20 cellular contexts compared by ENCODE assay signal in the genomic region with DNA sequence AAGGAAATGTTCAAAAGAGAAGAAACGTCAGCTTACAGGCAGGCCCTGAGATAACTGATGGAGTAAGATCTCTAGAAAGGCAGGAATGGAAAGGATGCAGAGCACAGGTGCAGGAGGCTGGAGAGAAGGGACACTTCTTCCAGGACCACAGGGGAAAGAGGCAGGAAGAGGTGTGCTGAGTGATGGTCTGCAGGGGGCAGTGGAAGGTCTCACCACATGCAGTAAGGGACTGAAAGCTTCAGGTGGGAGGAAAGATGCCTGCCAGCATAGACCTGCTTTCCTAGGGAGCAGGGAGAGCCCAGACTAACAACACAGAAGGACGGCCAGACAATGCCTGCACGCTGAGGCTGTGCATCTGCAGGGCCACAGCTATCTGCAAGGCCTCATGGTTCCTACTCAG.
DNase-seq lines count a peak whose midpoint lies in the region; ATAC-seq, FAIRE-seq and TF ChIP-seq lines count a peak whose summit lies in the region.
"Had no signal": no experiment of that assay in that cellular context is flagged by ENCODE, and none has a peak within 500 bp of the region (broad histone marks: within the 10 kb centered on the region; RNA-seq: fewer than 3 reads in every experiment).

No MANE protein-coding gene starts in this region.

- peak overlapping the region in 1 of 3 experiments; percentile 50; a peak in 1 of 7 replicates for H3K27ac Mint-ChIP-seq in H9
- H3K27ac Mint-ChIP-seq in stimulated activated memory B cell treated with anti-CD40 and anti-IgM and Interleukin-4, amounts not matched to agents 10 μg/mL and 1 μg/mL and 100 μg/mL, for 72 hours: no peak overlapping the region
- H3K27ac Mint-ChIP-seq in activated naive CD8-positive, alpha-beta T cell treated with anti-CD3 and anti-CD28 coated beads, Interleukin-2, amount 50 U/mL, for 24 hours: no peak overlapping the region
- H3K27ac Mint-ChIP-seq: B cell; CD4-positive, alpha-beta T cell had no signal

- H3K4me1 ChIP-seq in H9 (ENCODE audit: insufficient read depth, low read length) (no peaks in the 10 kb centered on the region), H1 (replicated peaks in 1 of 4; ENCODE audit: control insufficient read depth in 3 of 4, insufficient read depth in 4 of 4, low read length in 3 of 4) (peaks cover 0 to 4% (median under 1%) of the 10 kb centered on the region in 4 experiments; a peak in 2 of 7 replicates), HepG2 (ENCODE audit: insufficient read depth, low read length) (no peaks in the 10 kb centered on the region)

- no peak overlapping the region for H3K4me2 ChIP-seq in H9 (ENCODE audit: insufficient read depth, insufficient read length, low read length)
- H3K4me2 ChIP-seq in H1 (ENCODE audit: insufficient read depth in 1 of 2, low read depth in 2 of 2, low read length in 2 of 2): no peak overlapping the region
- H3K4me2 ChIP-seq in HepG2 (ENCODE audit: low read depth, low read length): no peak overlapping the region

- intact Hi-C loops in HepG2 (cut with micrococcal nuclease; ENCODE audit: unreplicated experiment): loop anchor here (2.0 kb wide), 1 partner anchor 225 kb away; no protein-coding TSS in a partner anchor

- H2AK5ac ChIP-seq in H9 (ENCODE audit: insufficient read length, low read length) (no peak overlapping the region), H1 (ENCODE audit: low read depth, low read length) (no peak overlapping the region)

- peak; percentile 88 for ATAC-seq in HepG2
- no peak for ATAC-seq in stimulated activated memory B cell treated with anti-CD40 and anti-IgM and Interleukin-4, amounts not matched to agents 10 μg/mL and 1 μg/mL and 100 μg/mL, for 72 hours
- no peak for ATAC-seq in activated naive CD8-positive, alpha-beta T cell treated with anti-CD3 and anti-CD28 coated beads, Interleukin-2, amount 50 U/mL, for 24 hours

- H2AFZ ChIP-seq in H9 (ENCODE audit: low read length) (no peak overlapping the region), H1 (ENCODE audit: low read length) (0 out of 2 replicates have a peak overlapping the region, but pooled peaks have one; percentile 43), HepG2 (ENCODE audit: low read length) (no peak overlapping the region)

- TF ChIP-seq POLR2A in H1 (IDR thresholded peaks at IDR 0.05; ENCODE audit: control extremely low read depth in 1 of 2, low read depth in 2 of 2, low read length in 2 of 2) (no peak), HepG2 (IDR thresholded peaks at IDR 0.05; ENCODE audit: insufficient read depth in 1 of 2, low read depth in 2 of 2, low read length in 2 of 2) (no peak)

- H3K79me1 ChIP-seq in H9 (ENCODE audit: insufficient read depth, low read depth, low read length, poor library complexity, severe bottlenecking): no peaks in the 10 kb centered on the region
- H3K79me1 ChIP-seq in H1 (ENCODE audit: low read depth, low read length): no peaks in the 10 kb centered on the region

- H3K9me3 ChIP-seq in H9 (ENCODE audit: control insufficient read depth, low read depth, low read length): no peaks in the 10 kb centered on the region
- 0 out of 4 replicates have a peak, but pooled peaks cover 0 to 4% of the 10 kb centered on the region in 2 experiments for H3K9me3 ChIP-seq in H1 (ENCODE audit: insufficient read depth in 2 of 2, low read depth in 1 of 2, low read length in 1 of 2)
- no peaks in the 10 kb centered on the region for H3K9me3 ChIP-seq in HepG2 (ENCODE audit: low read length)

- H4K91ac ChIP-seq in H9 (ENCODE audit: insufficient read length, low read depth, low read length) (no peak overlapping the region), H1 (replicated peaks; ENCODE audit: insufficient read length, low read length) (no peak overlapping the region)

- no peak overlapping the region for H3K4ac ChIP-seq in H9 (ENCODE audit: low read depth, low read length)
- H3K4ac ChIP-seq in H1 (replicated peaks; ENCODE audit: insufficient read length, low read depth, low read length): no peak overlapping the region

- H3K23ac ChIP-seq in H9 (ENCODE audit: insufficient read length, low read depth, low read length) (no peak overlapping the region), H1 (ENCODE audit: insufficient read length) (no peak overlapping the region)

- H2BK5ac ChIP-seq in H9 (ENCODE audit: insufficient read length, low read length) (no peak overlapping the region), H1 (ENCODE audit: low read depth, low read length) (no peak overlapping the region)

- no peak for TF ChIP-seq EP300 in H1 (IDR thresholded peaks at IDR 0.05; ENCODE audit: borderline replicate concordance in 1 of 2, low read depth in 2 of 2, low read length in 2 of 2)
- no peak for TF ChIP-seq EP300 in HepG2 (IDR thresholded peaks at IDR 0.05; ENCODE audit: low read depth in 2 of 2, low read length in 2 of 2)
- no peak for TF ChIP-seq EP300 in HepG2 (CRISPR knock-in tag; IDR thresholded peaks at IDR 0.05; ENCODE audit: borderline replicate concordance)

- H3K27ac ChIP-seq in H9 (ENCODE audit: insufficient read length, low read depth, low read length) (no peak overlapping the region), H1 (ENCODE audit: low read depth, low read length) (no peak overlapping the region), HepG2 (ENCODE audit: extremely low read length, insufficient read depth, low read length) (no peak overlapping the region), RWPE1 (no peak overlapping the region)

- H4K8ac ChIP-seq in H9 (replicated peaks; ENCODE audit: insufficient read length, low read depth, low read length) (no peak overlapping the region), H1 (ENCODE audit: extremely low read depth, insufficient read depth, low read length) (no peak overlapping the region)

- WGBS in H9 (ENCODE audit: extremely low coverage, insufficient read length, low lambda C conversion rate): no CpG with 5 or more reads among the region's 3 CpGs
- WGBS in H1 (ENCODE audit: extremely low coverage in 1 of 2, insufficient coverage in 1 of 2, insufficient read length in 1 of 2, insufficient replicate concordance in 2 of 2, low coverage in 1 of 2, low lambda C conversion rate in 2 of 2, missing lambda C conversion rate in 1 of 2), 2 experiments: 85% methylated on average over 2 of the region's 3 CpGs; no CpG with 5 or more reads in 1 of the 2 experiments
- 99% methylated on average over 3 of the region's 3 CpGs for WGBS in HepG2 (ENCODE audit: low lambda C conversion rate)

- no peaks in the 10 kb centered on the region for H3K36me3 ChIP-seq in H1 (ENCODE audit: control insufficient read depth in 2 of 4, insufficient read depth in 4 of 4, low read length in 3 of 4)
- H3K36me3 ChIP-seq in HepG2 (replicated peaks in 1 of 2; ENCODE audit: control insufficient read depth in 1 of 2, insufficient read depth in 2 of 2, low read length in 2 of 2): peaks cover 1 to 22% of the 10 kb centered on the region in 2 experiments

- H3K18ac ChIP-seq in H9 (ENCODE audit: insufficient read length, low read depth, low read length) (no peak overlapping the region), H1 (ENCODE audit: extremely low read depth, low read length) (no peak overlapping the region)

- H3K9ac ChIP-seq in H9 (ENCODE audit: extremely low read depth, insufficient read length, low read length) (no peak overlapping the region), H1 (replicated peaks in 1 of 4; ENCODE audit: extremely low read depth in 1 of 4, low read depth in 3 of 4, low read length in 3 of 4) (no peak overlapping the region; a peak in 1 of 7 replicates), HepG2 (ENCODE audit: insufficient read depth, low read depth, low read length) (no peak overlapping the region)

- FAIRE-seq in H1 (lab: Jason Lieb, UNC) (no peak), HepG2 (lab: Jason Lieb, UNC) (no peak)
- FAIRE-seq: A204.1, GM12892, H54, HTR-8/SVneo had no signal

- no peak overlapping the region for H3T11ph ChIP-seq in H9 (ENCODE audit: low read length)

- H2BK20ac ChIP-seq in H9 (ENCODE audit: low read depth, low read length, poor library complexity, severe bottlenecking) (no peak overlapping the region), H1 (ENCODE audit: low read length) (no peak overlapping the region)

- TF ChIP-seq RAD21 in H1 (IDR thresholded peaks at IDR 0.05 in 1 of 2, conservative IDR thresholded peaks at IDR 0.05 in 1 of 2; ENCODE audit: low read depth in 2 of 2, low read length in 2 of 2) (peak; percentile 52 to 59), HepG2 (CRISPR knock-in tag; IDR thresholded peaks at IDR 0.05) (no peak)

- H3K4me3 Mint-ChIP-seq in H9: no peak overlapping the region
- H3K4me3 Mint-ChIP-seq in stimulated activated memory B cell treated with anti-CD40 and anti-IgM and Interleukin-4, amounts not matched to agents 10 μg/mL and 1 μg/mL and 100 μg/mL, for 72 hours: no peak overlapping the region
- H3K4me3 Mint-ChIP-seq in activated naive CD8-positive, alpha-beta T cell treated with anti-CD3 and anti-CD28 coated beads, Interleukin-2, amount 50 U/mL, for 24 hours: no peak overlapping the region
- H3K4me3 Mint-ChIP-seq: B cell; CD4-positive, alpha-beta T cell had no signal

- in situ Hi-C loops in GM13977 (cut with MboI; ENCODE audit: low pct_unique_long_range_greater_than_20kb, low sequenced_read_pairs, unreplicated experiment): no loop called here
- in situ Hi-C loops in HepG2 (cut with HindIII; ENCODE audit: extremely low pct_ligation_motif_present, low pct_unique_long_range_greater_than_20kb): no loop called here

- H4K20me1 ChIP-seq in H9 (ENCODE audit: control insufficient read depth, insufficient read depth, insufficient read length): no peaks in the 10 kb centered on the region
- no peaks in the 10 kb centered on the region for H4K20me1 ChIP-seq in H1 (replicated peaks in 1 of 2; ENCODE audit: control insufficient read depth in 1 of 2, insufficient read depth in 2 of 2, low read length in 2 of 2)
- H4K20me1 ChIP-seq in HepG2 (ENCODE audit: insufficient read depth, low read length): no peaks in the 10 kb centered on the region

- H3K4me1 Mint-ChIP-seq in H9: peaks cover 4 to 8% of the 10 kb centered on the region in 2 experiments; a peak in 2 of 4 replicates
- H3K4me1 Mint-ChIP-seq in stimulated activated memory B cell treated with anti-CD40 and anti-IgM and Interleukin-4, amounts not matched to agents 10 μg/mL and 1 μg/mL and 100 μg/mL, for 72 hours: peaks cover 5% of the 10 kb centered on the region
- H3K4me1 Mint-ChIP-seq in activated naive CD8-positive, alpha-beta T cell treated with anti-CD3 and anti-CD28 coated beads, Interleukin-2, amount 50 U/mL, for 24 hours: peaks cover 5% of the 10 kb centered on the region

- TF ChIP-seq CTCF in GM13977 (IDR thresholded peaks at IDR 0.05; ENCODE audit: extremely low read depth, insufficient read depth, missing control alignments): peak; percentile 2
- TF ChIP-seq CTCF in H9 (conservative IDR thresholded peaks at IDR 0.05): peak; percentile 60; the same call in 2 of the 3 replicates
- TF ChIP-seq CTCF in H1 (IDR thresholded peaks at IDR 0.05; ENCODE audit: control extremely low read depth in 1 of 3, insufficient read depth in 1 of 3, low read depth in 1 of 3, low read length in 3 of 3): peak; percentile 42 to 66 (median 63)
- peak; percentile 62 for TF ChIP-seq CTCF in HepG2 (CRISPR knock-in tag; IDR thresholded peaks at IDR 0.05)
- no peak for TF ChIP-seq CTCF in RWPE1 (conservative IDR thresholded peaks at IDR 0.05; ENCODE audit: low read depth)

- H2BK15ac ChIP-seq in H9 (ENCODE audit: low read depth, low read length): no peak overlapping the region
- no peak overlapping the region for H2BK15ac ChIP-seq in H1 (ENCODE audit: low read length)

- H2BK120ac ChIP-seq in H9 (ENCODE audit: low read depth, low read length, poor library complexity, severe bottlenecking) (no peak overlapping the region), H1 (replicated peaks; ENCODE audit: low read depth, low read length) (no peak overlapping the region)

- peaks cover 6 to 22% (median 8%) of the 10 kb centered on the region in 3 experiments for H3K36me3 Mint-ChIP-seq in H9 (ENCODE audit: insufficient read depth in 1 of 3, low read depth in 3 of 3)
- H3K36me3 Mint-ChIP-seq in stimulated activated memory B cell treated with anti-CD40 and anti-IgM and Interleukin-4, amounts not matched to agents 10 μg/mL and 1 μg/mL and 100 μg/mL, for 72 hours: peaks cover 25% of the 10 kb centered on the region
- peaks cover 8% of the 10 kb centered on the region for H3K36me3 Mint-ChIP-seq in activated naive CD8-positive, alpha-beta T cell treated with anti-CD3 and anti-CD28 coated beads, Interleukin-2, amount 50 U/mL, for 24 hours (ENCODE audit: low read depth)

- no peak overlapping the region for H3K56ac ChIP-seq in H9 (ENCODE audit: insufficient read length, low read depth, low read length)
- no peak overlapping the region for H3K56ac ChIP-seq in H1 (replicated peaks; ENCODE audit: insufficient read length, low read depth, low read length)

- H3K27me3 ChIP-seq in H9 (ENCODE audit: insufficient read depth, low read length) (no peaks in the 10 kb centered on the region), H1 (replicated peaks in 1 of 4; ENCODE audit: control insufficient read depth in 3 of 4, extremely low read depth in 1 of 4, insufficient read depth in 3 of 4, low read length in 3 of 4) (no peaks in the 10 kb centered on the region), HepG2 (ENCODE audit: control insufficient read depth in 1 of 2, insufficient read depth in 2 of 2, low read length in 2 of 2) (no peaks in the 10 kb centered on the region)

- DNase-seq in GM13977 (ENCODE audit: low spot score) (no peak), H9 (peak; percentile 53), H1 (ENCODE audit: low read depth in 1 of 2, low spot score in 2 of 2) (no peak), HepG2 (ENCODE audit: low spot score) (peak; percentile 14), NCI-H2081 (lab: John Stamatoyannopoulos, UW) (no peak), RWPE1 (ENCODE audit: low spot score) (no peak)
- no peak for DNase-seq in activated naive CD8-positive, alpha-beta T cell treated with anti-CD3 and anti-CD28 coated beads, Interleukin-2, amount 50 U/mL, for 24 hours
- DNase-seq: C1 segment of cervical spinal cord; Calu3; CD4-positive, alpha-beta T cell; DMS 273 treated with DMSO at 0.1 percent for 48 hours; DMS79 treated with DMSO at 0.1 percent for 48 hours; EL; GDM1 had no signal

- peaks cover 21 to 22% of the 10 kb centered on the region in 2 experiments for H3K9me3 Mint-ChIP-seq in H9
- peaks cover 25% of the 10 kb centered on the region for H3K9me3 Mint-ChIP-seq in stimulated activated memory B cell treated with anti-CD40 and anti-IgM and Interleukin-4, amounts not matched to agents 10 μg/mL and 1 μg/mL and 100 μg/mL, for 72 hours
- peaks cover 21% of the 10 kb centered on the region for H3K9me3 Mint-ChIP-seq in activated naive CD8-positive, alpha-beta T cell treated with anti-CD3 and anti-CD28 coated beads, Interleukin-2, amount 50 U/mL, for 24 hours

- H3K23me2 ChIP-seq in H9 (ENCODE audit: insufficient read length, low read depth, low read length, poor library complexity, severe bottlenecking) (no peaks in the 10 kb centered on the region), H1 (ENCODE audit: low read depth, low read length) (no peaks in the 10 kb centered on the region)

- H3K4me3 ChIP-seq in H1 (ENCODE audit: extremely low read depth in 1 of 4, insufficient read depth in 2 of 4, low read depth in 3 of 4, low read length in 4 of 4) (no peak overlapping the region), HepG2 (replicated peaks in 1 of 3; ENCODE audit: insufficient read depth in 1 of 3, low read depth in 2 of 3, low read length in 3 of 3) (no peak overlapping the region)

- peaks cover 1% of the 10 kb centered on the region for H3K27me3 Mint-ChIP-seq in H9 (ENCODE audit: low read depth)
- H3K27me3 Mint-ChIP-seq in stimulated activated memory B cell treated with anti-CD40 and anti-IgM and Interleukin-4, amounts not matched to agents 10 μg/mL and 1 μg/mL and 100 μg/mL, for 72 hours: no peaks in the 10 kb centered on the region
- no peaks in the 10 kb centered on the region for H3K27me3 Mint-ChIP-seq in activated naive CD8-positive, alpha-beta T cell treated with anti-CD3 and anti-CD28 coated beads, Interleukin-2, amount 50 U/mL, for 24 hours
- H3K27me3 Mint-ChIP-seq: B cell had no signal

- H3K79me2 ChIP-seq in H9 (ENCODE audit: insufficient read depth, low read length) (no peaks in the 10 kb centered on the region), H1 (ENCODE audit: control insufficient read depth in 1 of 2, insufficient read depth in 2 of 2, low read length in 2 of 2) (no peaks in the 10 kb centered on the region), HepG2 (ENCODE audit: insufficient read depth, low read length) (no peaks in the 10 kb centered on the region)

- H2BK12ac ChIP-seq in H9 (ENCODE audit: insufficient read length, low read depth, low read length) (no peak overlapping the region), H1 (ENCODE audit: low read depth, low read length) (no peak overlapping the region)

- BruUV-seq in HepG2 (replicated peaks; lab: Mats Ljungman, UMichigan): no TSS peak

- H3K14ac ChIP-seq in H9 (ENCODE audit: insufficient read depth, low read length) (no peak overlapping the region), H1 (ENCODE audit: insufficient read length) (no peak overlapping the region)

- CTCF ChIA-PET in H1 (lab: Charles Lee; ENCODE audit: partially characterized antibody) (interaction anchor here (0.8 to 1.3 kb wide), 6 partner anchors 9 to 285 kb away, joined by 3 to 4 read pairs (median 3); no protein-coding TSS in a partner anchor), HepG2 (lab: Yijun Ruan, JAX; ENCODE audit: low intra/inter-chr PET ratio, low total read pairs) (no interaction called here), RWPE1 (lab: Yijun Ruan, JAX) (no interaction called here)

- POLR2A ChIA-PET in H1 (lab: Charles Lee; ENCODE audit: partially characterized antibody) (interaction anchor here (0.6 kb wide), 1 partner anchor 175 kb away, joined by 3 read pairs; no protein-coding TSS in a partner anchor), HepG2 (lab: Yijun Ruan, JAX) (no interaction called here), RWPE1 (lab: Yijun Ruan, JAX; ENCODE audit: low non-redundant PET) (interaction anchor here (0.7 kb wide), 1 partner anchor 12 kb away, joined by 3 read pairs; no protein-coding TSS in a partner anchor)

- H4K5ac ChIP-seq in H9 (ENCODE audit: insufficient read length, low read depth, low read length) (no peak overlapping the region), H1 (ENCODE audit: insufficient read length, low read depth, low read length) (no peak overlapping the region)

Comparison
In these comparisons a context has a peak if more than half of its experiments do, and no peak if none do; other contexts are left out.
1. DNase-seq: peak in H9 (single experiment) and HepG2 (single experiment); none in GM13977 (single experiment), H1 (0 of 2), NCI-H2081 (0 of 2), activated naive CD8-positive, alpha-beta T cell treated with anti-CD3 and anti-CD28 coated beads, Interleukin-2, amount 50 U/mL, for 24 hours (single experiment) and RWPE1 (single experiment).